ENCODE assay signal across 27 cellular contexts in the genomic region with DNA sequence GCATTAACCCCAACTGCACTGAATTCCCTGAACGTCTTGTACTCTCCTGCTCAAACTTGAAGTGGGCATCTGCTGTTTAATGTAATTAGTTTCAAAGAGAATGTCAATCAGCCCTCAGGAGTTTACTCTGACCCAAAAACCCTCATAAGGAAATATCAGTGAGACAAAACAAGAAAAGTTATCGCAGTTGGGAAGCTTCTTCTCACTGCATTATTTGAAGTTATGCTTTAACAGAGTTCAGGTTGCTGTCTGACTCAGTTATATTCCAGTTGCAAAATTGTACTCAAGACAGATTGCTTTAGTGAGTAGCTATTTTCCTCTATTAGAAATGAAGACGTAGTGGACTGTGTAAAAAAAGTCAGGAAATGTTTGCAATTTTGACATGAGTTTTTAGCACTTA. TPM values are rescaled to one million over a fixed set of nuclear protein-coding genes. Genes with fewer than 3 reads are reported as not detected.
A peak's percentile ranks its signal among the peaks of the same experiment; 100 is the strongest.
DNase-seq lines count a peak whose midpoint lies in the region; ATAC-seq and TF ChIP-seq lines count a peak whose summit lies in the region.
"Had no signal": no experiment of that assay in that cellular context is flagged by ENCODE, and none has a peak within 500 bp of the region (broad histone marks: within the 10 kb centered on the region; RNA-seq: fewer than 3 reads in every experiment).

No MANE protein-coding gene starts in this region.

- no TSS peak for BruUV-seq in mammary epithelial cell (replicated peaks; lab: Mats Ljungman, UMichigan)

- H2AFZ ChIP-seq in mammary epithelial cell (ENCODE audit: low read depth, low read length): no peak overlapping the region

- no peak overlapping the region for H3K4me3 ChIP-seq in mammary epithelial cell (replicated peaks in 1 of 3; ENCODE audit: insufficient read depth in 1 of 3, low read depth in 2 of 3, low read length in 3 of 3)
- no peak overlapping the region for H3K4me3 ChIP-seq in dorsolateral prefrontal cortex
- H3K4me3 ChIP-seq: MG63, right atrium auricular region, tibial artery had no signal

- no peak overlapping the region for H3K27ac ChIP-seq in mammary epithelial cell (ENCODE audit: insufficient read depth, low read depth, low read length)
- H3K27ac ChIP-seq in dorsolateral prefrontal cortex: no peak overlapping the region
- H3K27ac ChIP-seq: 22Rv1, right atrium auricular region, tibial artery, WERI-Rb-1 had no signal

- TF ChIP-seq CTCF in mammary epithelial cell (conservative IDR thresholded peaks at IDR 0.05 in 1 of 2, IDR thresholded peaks at IDR 0.05 in 1 of 2; ENCODE audit: extremely low read depth in 1 of 2, insufficient read depth in 1 of 2, low read depth in 1 of 2, low read length in 2 of 2) (no peak), dorsolateral prefrontal cortex (IDR thresholded peaks at IDR 0.05 in 54 of 56, conservative IDR thresholded peaks at IDR 0.05 in 2 of 56; ENCODE audit: low read depth in 1 of 56, partially characterized antibody in 56 of 56) (no peak), WTC11 (IDR thresholded peaks at IDR 0.05) (no peak)

- H3K79me2 ChIP-seq in mammary epithelial cell (ENCODE audit: insufficient read depth, low read length): no peaks in the 10 kb centered on the region

- no peaks in the 10 kb centered on the region for H3K27me3 Mint-ChIP-seq in WTC11 (ENCODE audit: low read depth)
- H3K27me3 Mint-ChIP-seq: CD4-positive, alpha-beta memory T cell; central memory CD8-positive, alpha-beta T cell had no signal

- H3K27ac Mint-ChIP-seq in WTC11: no peak overlapping the region
- H3K27ac Mint-ChIP-seq: activated naive CD8-positive, alpha-beta T cell treated with anti-CD3 and anti-CD28 coated beads for 36 hours; activated T-helper 2 cell treated with anti-CD3 and anti-CD28 coated beads, Interferon-gamma antibody, Interleukin-2, Interleukin-4, amounts not matched to agents 10 μg/mL and 5 μg/mL and 100 μg/mL, durations not matched to agents 14 hours and 24 hours and 36 hours; CD4-positive, alpha-beta memory T cell; natural killer cell had no signal

- no peak overlapping the region for H3K9ac ChIP-seq in mammary epithelial cell (ENCODE audit: insufficient read depth, low read length)

- no peaks in the 10 kb centered on the region for H3K4me1 ChIP-seq in mammary epithelial cell (ENCODE audit: insufficient read depth, low read length)
- H3K4me1 ChIP-seq: right atrium auricular region had no signal

- POLR2A ChIA-PET in WTC11 (lab: Charles Lee): no interaction called here

- dilution Hi-C loops in mammary epithelial cell (cut with HindIII; ENCODE audit: low sequenced_read_pairs): no loop called here

- no peaks in the 10 kb centered on the region for H3K36me3 ChIP-seq in mammary epithelial cell (ENCODE audit: insufficient read depth, low read length)
- H3K36me3 ChIP-seq: MG63, right atrium auricular region, tibial artery, WERI-Rb-1 had no signal

- H3K4me1 Mint-ChIP-seq in WTC11: 0 out of 2 replicates have a peak, but pooled peaks cover 11% of the 10 kb centered on the region
- H3K4me1 Mint-ChIP-seq: activated naive CD8-positive, alpha-beta T cell treated with anti-CD3 and anti-CD28 coated beads for 36 hours; CD4-positive, alpha-beta memory T cell; central memory CD8-positive, alpha-beta T cell had no signal

- peak; percentile 41 for ATAC-seq in GM21529 (IDR thresholded peaks at IDR 0.05; ENCODE audit: unreplicated experiment)
- ATAC-seq in HG02943 (IDR thresholded peaks at IDR 0.05; ENCODE audit: low read depth, unreplicated experiment): peak; percentile 39
- ATAC-seq in WTC11: no peak
- ATAC-seq: natural killer cell; SK-N-SH treated with all-trans-retinoic acid at 6 μM for 48 hours; stimulated activated naive CD8-positive, alpha-beta T cell treated with anti-CD3 and anti-CD28 coated beads, Interleukin-15, Interleukin-2, amounts not matched to agents 100 U/mL and 50 U/mL, for 24 hours had no signal

- no peak overlapping the region for H3K4me3 Mint-ChIP-seq in WTC11
- H3K4me3 Mint-ChIP-seq: activated naive CD8-positive, alpha-beta T cell treated with anti-CD3 and anti-CD28 coated beads for 36 hours; CD4-positive, alpha-beta memory T cell; central memory CD8-positive, alpha-beta T cell; natural killer cell had no signal

- WGBS in mammary epithelial cell (ENCODE audit: low coverage, missing lambda C conversion rate): 90% methylated on average over 3 of the region's 3 CpGs

- H3K9me3 Mint-ChIP-seq in WTC11: no peaks in the 10 kb centered on the region
- H3K9me3 Mint-ChIP-seq: activated naive CD8-positive, alpha-beta T cell treated with anti-CD3 and anti-CD28 coated beads for 36 hours; activated T-helper 2 cell treated with anti-CD3 and anti-CD28 coated beads, Interferon-gamma antibody, Interleukin-2, Interleukin-4, amounts not matched to agents 10 μg/mL and 5 μg/mL and 100 μg/mL, durations not matched to agents 14 hours and 24 hours and 36 hours; CD4-positive, alpha-beta memory T cell; central memory CD8-positive, alpha-beta T cell; natural killer cell had no signal

- in situ Hi-C loops in mammary epithelial cell (cut with MboI; ENCODE audit: low sequenced_read_pairs in 2 of 2): no loop called here

- CTCF ChIA-PET in mammary epithelial cell (lab: Charles Lee; ENCODE audit: low non-redundant PET) (no interaction called here), WTC11 (lab: Charles Lee) (no interaction called here)

- no peaks in the 10 kb centered on the region for H4K20me1 ChIP-seq in mammary epithelial cell (ENCODE audit: insufficient read depth, low read length)

- no peaks in the 10 kb centered on the region for H3K36me3 Mint-ChIP-seq in WTC11
- H3K36me3 Mint-ChIP-seq: activated naive CD8-positive, alpha-beta T cell treated with anti-CD3 and anti-CD28 coated beads for 36 hours; CD4-positive, alpha-beta memory T cell; natural killer cell had no signal

- H3K9me3 ChIP-seq in mammary epithelial cell (replicated peaks; ENCODE audit: insufficient read depth, low read length): no peaks in the 10 kb centered on the region
- H3K9me3 ChIP-seq: MG63, right atrium auricular region, tibial artery had no signal

- H3K27me3 ChIP-seq in mammary epithelial cell (ENCODE audit: insufficient read depth, low read length) (no peaks in the 10 kb centered on the region), dorsolateral prefrontal cortex (no peaks in the 10 kb centered on the region)
- H3K27me3 ChIP-seq: MG63, right atrium auricular region, tibial artery had no signal

- DNase-seq in NCI-H2171 treated with DMSO at 0.1 percent for 48 hours (lab: John Stamatoyannopoulos, UW) (peak; percentile 2), NCI-H2171 (lab: John Stamatoyannopoulos, UW) (no peak), mammary epithelial cell (no peak), dorsolateral prefrontal cortex (no peak), WTC11 (ENCODE audit: low spot score) (no peak)
- DNase-seq in activated CD4-positive, alpha-beta T cell treated with anti-CD3 and anti-CD28 coated beads, Interleukin-2, amount 50 U/mL, for 4 hours: no peak
- DNase-seq: activated CD8-positive, alpha-beta memory T cell treated with anti-CD3 and anti-CD28 coated beads, Interleukin-2, amount 50 U/mL, for 48 hours; activated naive CD8-positive, alpha-beta T cell treated with anti-CD3 and anti-CD28 coated beads for 36 hours; CD4-positive, alpha-beta memory T cell; DMS 273 treated with DMSO at 0.1 percent for 48 hours; head of caudate nucleus; MG63; midbrain; natural killer cell; NCI-H1436 treated with DMSO at 0.1 percent for 48 hours; NCI-H526 treated with DMSO at 0.1 percent for 48 hours; stimulated activated CD4-positive, alpha-beta T cell treated with anti-CD3 and anti-CD28 coated beads, Interleukin-4, amount 100 ng/mL, for 24 hours; stimulated activated naive CD8-positive, alpha-beta T cell treated with anti-CD3 and anti-CD28 coated beads, Interleukin-15, Interleukin-2, amounts not matched to agents 100 U/mL and 50 U/mL, for 24 hours; tibial artery; WERI-Rb-1 had no signal

- H3K4me2 ChIP-seq in mammary epithelial cell (ENCODE audit: insufficient read depth, low read depth, low read length): no peak overlapping the region

- intact Hi-C loops in mammary epithelial cell (cut with micrococcal nuclease): no loop called here
- intact Hi-C loops in dorsolateral prefrontal cortex (cut with DNase I): no loop called here

TF ChIP-seq in WTC11, 78 proteins besides CTCF, POLR2A, EP300 and RAD21 (continues in another document):
- no peak for TF ChIP-seq E2F1 (CRISPR knock-in tag; IDR thresholded peaks at IDR 0.05)
- no peak for TF ChIP-seq SOX15 (CRISPR knock-in tag; IDR thresholded peaks at IDR 0.05)
- TF ChIP-seq GABPB1 (CRISPR knock-in tag; IDR thresholded peaks at IDR 0.05): no peak

RNA-seq across cellular contexts. Expression of gene PPIC, which starts 52.1 kb away (rescaled TPM):
- 10 to 100 TPM; 26.5 to 31.0 TPM for total RNA-seq in mammary epithelial cell
- 38.7 TPM for polyA plus RNA-seq in mammary epithelial cell
- polyA minus RNA-seq in mammary epithelial cell: 46.7 TPM
- total RNA-seq in dorsolateral prefrontal cortex: 10 to 100 TPM in 4 of 120 experiments, 1 to 10 TPM in 116; 1.0 to 10.4 (median 4.0) TPM
- total RNA-seq in WTC11 (2021): 12.4 to 16.0 TPM (median 15.7 TPM) in 3 replicates
- total RNA-seq: activated naive CD8-positive, alpha-beta T cell treated with anti-CD3 and anti-CD28 coated beads for 36 hours; activated T-helper 2 cell treated with anti-CD3 and anti-CD28 coated beads, Interferon-gamma antibody, Interleukin-2, Interleukin-4, amounts not matched to agents 10 μg/mL and 5 μg/mL and 100 μg/mL, durations not matched to agents 14 hours and 24 hours and 36 hours; CD4-positive, alpha-beta memory T cell; natural killer cell had no signal
- polyA plus RNA-seq: CD4-positive, alpha-beta memory T cell had no signal
